ENCODE assay signal across 8 cellular contexts in genomic region chr11:45843158-45843924, GRCh38. TPM values are rescaled to one million over a fixed set of nuclear protein-coding genes. Genes with fewer than 3 reads are reported as not detected.
A peak's percentile ranks its signal among the peaks of the same experiment; 100 is the strongest.
DNase-seq lines count a peak whose midpoint lies in the region; ATAC-seq, FAIRE-seq and TF ChIP-seq lines count a peak whose summit lies in the region.

No MANE protein-coding gene starts in this region.

- H3K36me3 ChIP-seq in astrocyte (ENCODE audit: insufficient read depth, low read length) = no peaks in the 10 kb centered on the region
- no peaks in the 10 kb centered on the region for H3K36me3 ChIP-seq in aorta (ENCODE audit: control insufficient read depth in 1 of 2, insufficient read depth in 2 of 2, low read length in 1 of 2)

- H3K4me1 ChIP-seq in astrocyte (ENCODE audit: insufficient read depth, low read length) (peaks cover 8% of the 10 kb centered on the region), right cardiac atrium (ENCODE audit: control insufficient read depth, insufficient read depth, low read length) (no peaks in the 10 kb centered on the region), aorta (ENCODE audit: control insufficient read depth in 1 of 2, insufficient read depth in 2 of 2, low read length in 2 of 2) (no peaks in the 10 kb centered on the region)

- H2AFZ ChIP-seq in astrocyte (ENCODE audit: low read depth, low read length) = peak overlapping the region; percentile 71

- H3K4me3 ChIP-seq in AG09309 (ENCODE audit: control insufficient read depth, low read depth, low read length) (no peak overlapping the region), astrocyte (ENCODE audit: insufficient read depth, low read depth, low read length) (no peak overlapping the region), right cardiac atrium (ENCODE audit: low read length) (peak overlapping the region; percentile 39), aorta (ENCODE audit: low read length in 2 of 2) (no peak overlapping the region)

- H3K27ac Mint-ChIP-seq in astrocyte (ENCODE audit: unreplicated experiment) = peak overlapping the region; percentile 6

- no peak for FAIRE-seq in astrocyte (lab: Jason Lieb, UNC)

- peaks cover 1% of the 10 kb centered on the region for H3K4me1 Mint-ChIP-seq in astrocyte (ENCODE audit: low read depth, unreplicated experiment)

- peak; percentile 40 for DNase-seq in AG09309 (ENCODE audit: low read depth)
- DNase-seq in NCI-H2029 treated with DMSO at 0.1 percent for 48 hours (lab: John Stamatoyannopoulos, UW) = peak; percentile 95
- DNase-seq in T1000 (lab: John Stamatoyannopoulos, UW) = peak; percentile 88
- DNase-seq in astrocyte (ENCODE audit: low read depth) = peak; percentile 66
- DNase-seq in right cardiac atrium = peak; percentile 89 to 96 (median 93)
- DNase-seq in retina = peak; percentile 91
- peak; percentile 91 to 96 for DNase-seq in aorta

- H3K4me2 ChIP-seq in astrocyte (ENCODE audit: low read length) = peak overlapping the region; percentile 75

- H4K20me1 ChIP-seq in astrocyte (ENCODE audit: insufficient read depth, low read length) = peaks cover 4% of the 10 kb centered on the region

- WGBS in right cardiac atrium = 17% methylated on average over 22 of the region's 22 CpGs
- WGBS in aorta, 2 donors = 18% methylated on average over 22 of the region's 22 CpGs

- H3K27me3 ChIP-seq in astrocyte (ENCODE audit: insufficient read depth, low read length) (peaks cover 12% of the 10 kb centered on the region), right cardiac atrium (ENCODE audit: control insufficient read depth, insufficient read depth) (no peaks in the 10 kb centered on the region), aorta (ENCODE audit: control insufficient read depth in 1 of 2, insufficient read depth in 2 of 2, low read length in 1 of 2) (no peaks in the 10 kb centered on the region)

- no peaks in the 10 kb centered on the region for H3K9me3 ChIP-seq in astrocyte (ENCODE audit: insufficient read depth, low read depth, low read length)
- no peaks in the 10 kb centered on the region for H3K9me3 ChIP-seq in right cardiac atrium (ENCODE audit: control insufficient read depth, low read length)
- H3K9me3 ChIP-seq in aorta (ENCODE audit: control insufficient read depth, low read length) = no peaks in the 10 kb centered on the region

- H3K79me2 ChIP-seq in astrocyte (ENCODE audit: insufficient read depth, low read length) = peaks cover 7% of the 10 kb centered on the region

- H3K27ac ChIP-seq in astrocyte (ENCODE audit: low read depth, low read length) = no peak overlapping the region
- no peak overlapping the region for H3K27ac ChIP-seq in right cardiac atrium (ENCODE audit: low read length)
- peak overlapping the region in 1 of 2 donors; percentile 20 for H3K27ac ChIP-seq in aorta (ENCODE audit: low read depth in 1 of 2, low read length in 2 of 2)

- no peak overlapping the region for H3K4me3 Mint-ChIP-seq in astrocyte (ENCODE audit: unreplicated experiment)

- H3K36me3 Mint-ChIP-seq in astrocyte (ENCODE audit: low read depth, unreplicated experiment) = no peaks in the 10 kb centered on the region

- intact Hi-C loops in right cardiac atrium (cut with DNase I) = loop anchor here in 1 of 4 donors (10.0 kb wide), 1 partner anchor 161 kb away; no protein-coding TSS in a partner anchor
- intact Hi-C loops in aorta (cut with DNase I) = no loop called here

- H3K9ac ChIP-seq in astrocyte (ENCODE audit: low read length) = peak overlapping the region; percentile 24

- peaks cover 9% of the 10 kb centered on the region for H3K27me3 Mint-ChIP-seq in astrocyte (ENCODE audit: low read depth, unreplicated experiment)

- no peaks in the 10 kb centered on the region for H3K9me3 Mint-ChIP-seq in astrocyte (ENCODE audit: unreplicated experiment)

- ATAC-seq in GM21576 (IDR thresholded peaks at IDR 0.05; ENCODE audit: unreplicated experiment) (peak; percentile 24), right cardiac atrium (peak; percentile 39 to 46), aorta (ENCODE audit: low FRiP score) (peak; percentile 63)

- TF ChIP-seq CTCF in AG09309 (IDR thresholded peaks at IDR 0.05; ENCODE audit: control insufficient read depth, insufficient read depth, low read depth, low read length, missing control alignments) = peak; percentile 97
- TF ChIP-seq CTCF in astrocyte (IDR thresholded peaks at IDR 0.05; ENCODE audit: insufficient read depth, low read depth, low read length) = peak; percentile 94

RNA-seq across cellular contexts. Expression of gene CRY2, which starts 3.9 kb away (rescaled TPM):
- 14.4 and 16.9 TPM in 2 replicates for total RNA-seq in astrocyte
- 10 to 100 TPM; 67.7 to 82.1 (median 74.4) TPM for total RNA-seq in right cardiac atrium
- 34.3 TPM for polyA plus RNA-seq in right cardiac atrium
- total RNA-seq in aorta = 10 to 100 TPM; 32.6 to 54.1 TPM
- 10 to 100 TPM in 1 of 2 donors, 1 to 10 TPM in 1; 6.4 to 23.7 TPM for polyA plus RNA-seq in aorta

RNA-seq across cellular contexts. Expression of gene SLC35C1, which starts 38.4 kb away (rescaled TPM):
- total RNA-seq in astrocyte (23.4 and 24.0 TPM in 2 replicates), right cardiac atrium (10 to 100 TPM in 1 of 4 donors, 1 to 10 TPM in 3; 7.6 to 11.4 (median 9.0) TPM), aorta (10 to 100 TPM; 11.5 to 11.8 TPM)
- polyA plus RNA-seq in right cardiac atrium (7.3 TPM), aorta (1 to 10 TPM; 6.5 to 9.4 TPM)

RNA-seq across cellular contexts. Expression of gene MAPK8IP1, which starts 42.1 kb away (rescaled TPM):
- total RNA-seq in astrocyte = 13.3 and 14.7 TPM in 2 replicates
- total RNA-seq in right cardiac atrium = 1 to 10 TPM; 5.8 to 7.4 (median 6.3) TPM
- 6.4 TPM for polyA plus RNA-seq in right cardiac atrium
- 1 to 10 TPM; 6.5 to 7.8 TPM for total RNA-seq in aorta
- polyA plus RNA-seq in aorta = 1 to 10 TPM; 1.6 to 5.5 TPM

Comparison
In these comparisons a context has a peak if more than half of its experiments do, and no peak if none do; other contexts are left out.
1. DNase-seq: peak in every context shown above with its lines; median percentile 95 in NCI-H2029 treated with DMSO at 0.1 percent for 48 hours; 94 in aorta; 93 in right cardiac atrium; 91 in retina; 88 in T1000; 66 in astrocyte; 40 in AG09309.